ENCODE assay signal across 8 cellular contexts in the genomic region with DNA sequence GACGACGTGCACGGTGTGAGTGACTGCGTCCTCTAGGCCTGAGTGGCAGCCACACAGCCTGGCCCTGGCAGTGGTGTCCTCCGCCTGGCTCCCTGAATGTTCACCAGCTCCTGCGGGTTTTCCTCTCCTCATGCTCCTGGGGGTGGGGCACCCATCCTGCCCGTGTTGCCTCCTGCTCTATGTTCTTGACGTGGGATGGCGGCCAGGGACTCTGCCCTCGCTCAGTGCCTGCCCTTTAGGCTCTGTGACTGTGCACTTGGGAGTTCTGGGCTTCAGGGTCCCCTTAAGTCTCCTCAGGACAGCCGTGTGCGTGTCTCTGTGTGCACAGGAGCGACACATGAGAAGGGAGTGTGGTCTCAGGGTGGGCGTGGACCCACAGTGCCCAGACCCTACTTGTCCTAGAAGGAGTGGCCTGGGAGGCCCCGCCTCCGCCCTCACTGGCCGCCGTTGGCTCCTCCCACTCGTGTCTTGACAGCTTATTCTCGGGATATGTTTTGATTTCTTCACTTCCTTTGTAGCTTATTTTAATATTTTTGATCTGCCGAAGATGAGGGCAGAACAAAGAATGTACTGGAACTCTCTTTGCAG. TPM values are rescaled to one million over a fixed set of nuclear protein-coding genes. Genes with fewer than 3 reads are reported as not detected.
DNase-seq lines count a peak whose midpoint lies in the region; ATAC-seq, FAIRE-seq and TF ChIP-seq lines count a peak whose summit lies in the region.

No MANE protein-coding gene starts in this region.

- H3K4me3 ChIP-seq in bronchial epithelial cell (ENCODE audit: low read depth, low read length) (peak overlapping the region; percentile 72), skin epidermis (peak overlapping the region; percentile 55 to 75 (median 67))

- no peak for ATAC-seq in HG02840 (IDR thresholded peaks at IDR 0.05; ENCODE audit: low FRiP score, unreplicated experiment)
- no peak for ATAC-seq in HG03469 (IDR thresholded peaks at IDR 0.05; ENCODE audit: unreplicated experiment)
- no peak for ATAC-seq in GM19395 (IDR thresholded peaks at IDR 0.05; ENCODE audit: unreplicated experiment)

- TF ChIP-seq CTCF in bronchial epithelial cell (IDR thresholded peaks at IDR 0.05; ENCODE audit: insufficient read depth, low read length, severe bottlenecking) = no peak

- peaks cover 1% of the 10 kb centered on the region for H3K36me3 ChIP-seq in bronchial epithelial cell (ENCODE audit: control insufficient read depth, insufficient read depth, low read length)

- FAIRE-seq in bronchial epithelial cell (lab: Jason Lieb, UNC) = peak; percentile 7

- H3K27me3 ChIP-seq in bronchial epithelial cell (ENCODE audit: control insufficient read depth, insufficient read depth, low read length) = no peaks in the 10 kb centered on the region

- peak overlapping the region in 20 of 21 experiments; percentile 71 to 90 (median 81) for H3K27ac ChIP-seq in skin epidermis

- DNase-seq in HT1080 (ENCODE audit: low read depth) = peak; percentile 77
- peak; percentile 41 for DNase-seq in UCSD-AML1 (lab: John Stamatoyannopoulos, UW; ENCODE audit: unreplicated experiment)
- DNase-seq in bronchial epithelial cell (ENCODE audit: low read depth) = peak; percentile 71
- peak; percentile 79 for DNase-seq in islet precursor cell

RNA-seq across cellular contexts. Expression of a gene that starts 3.6 kb away (rescaled TPM):
- 12.7 and 18.0 TPM in 2 replicates for total RNA-seq in HT1080 (2014; rRNA removed; shearing (Covaris generic))
- polyA plus RNA-seq in HT1080 (2015; cell fraction: cytosol; rRNA removed) = 31.5 and 38.2 TPM in 2 replicates
- polyA plus RNA-seq in HT1080 (2015; cell fraction: nucleus; rRNA removed) = 34.2 and 36.7 TPM in 2 replicates
- 8.4 and 9.2 TPM in 2 replicates for total RNA-seq in bronchial epithelial cell

RNA-seq across cellular contexts. Expression of a gene that starts 37.2 kb away (rescaled TPM):
- total RNA-seq in HT1080 (2014; rRNA removed; shearing (Covaris generic)) = 38.4 and 51.9 TPM in 2 replicates
- polyA plus RNA-seq in HT1080 (2015; cell fraction: cytosol; rRNA removed) = 115 and 132 TPM in 2 replicates
- 46.8 and 47.5 TPM in 2 replicates for polyA plus RNA-seq in HT1080 (2015; cell fraction: nucleus; rRNA removed)
- total RNA-seq in bronchial epithelial cell = 14.2 and 15.0 TPM in 2 replicates
